In the genomic region with DNA sequence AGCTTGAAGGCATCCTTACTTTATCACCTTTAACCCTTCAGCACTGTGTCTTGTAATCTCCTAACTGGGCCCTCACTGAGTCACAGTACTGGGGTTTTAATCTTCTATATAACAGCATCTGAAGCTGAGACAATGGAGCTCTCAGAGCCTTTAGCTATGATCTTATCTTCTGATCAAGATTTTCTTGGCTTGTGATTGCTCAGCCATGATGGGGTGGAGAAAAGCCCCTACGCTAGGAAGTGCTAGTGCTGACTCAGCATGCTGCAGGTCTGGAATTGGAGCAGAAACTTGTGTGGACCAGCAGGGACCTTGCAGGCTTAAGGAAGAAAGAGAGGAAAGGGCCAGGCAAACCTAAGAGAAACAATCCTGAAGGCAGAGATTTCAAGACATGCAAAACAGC, we compare ENCODE assay signal across 10 cellular contexts.
DNase-seq lines count a peak whose midpoint lies in the region; ATAC-seq, FAIRE-seq and TF ChIP-seq lines count a peak whose summit lies in the region.
"Had no signal": no experiment of that assay in that cellular context is flagged by ENCODE, and none has a peak within 500 bp of the region (broad histone marks: within the 10 kb centered on the region; RNA-seq: fewer than 3 reads in every experiment).

No MANE protein-coding gene starts in this region.

- in situ Hi-C loops in HepG2 (cut with HindIII; ENCODE audit: extremely low pct_ligation_motif_present, low pct_unique_long_range_greater_than_20kb) = no loop called here

- H2AFZ ChIP-seq in HepG2 (ENCODE audit: low read length) = no peak overlapping the region

- intact Hi-C loops in HepG2 (cut with micrococcal nuclease; ENCODE audit: unreplicated experiment) = no loop called here
- intact Hi-C loops in right lobe of liver (cut with DNase I) = no loop called here

- TF ChIP-seq EP300 in HepG2 (IDR thresholded peaks at IDR 0.05; ENCODE audit: low read depth in 2 of 2, low read length in 2 of 2) (no peak), HepG2 (CRISPR knock-in tag; IDR thresholded peaks at IDR 0.05; ENCODE audit: borderline replicate concordance) (no peak), suprapubic skin (IDR thresholded peaks at IDR 0.05) (no peak)

- no peaks in the 10 kb centered on the region; a peak in 1 of 5 replicates for H3K27me3 ChIP-seq in HepG2 (ENCODE audit: control insufficient read depth in 1 of 2, insufficient read depth in 2 of 2, low read length in 2 of 2)
- no peaks in the 10 kb centered on the region for H3K27me3 ChIP-seq in right lobe of liver
- H3K27me3 ChIP-seq in suprapubic skin = no peaks in the 10 kb centered on the region
- H3K27me3 ChIP-seq: uterus had no signal

- H4K20me1 ChIP-seq in HepG2 (ENCODE audit: insufficient read depth, low read length) = no peaks in the 10 kb centered on the region

- H3K36me3 ChIP-seq in HepG2 (replicated peaks in 1 of 2; ENCODE audit: control insufficient read depth in 1 of 2, insufficient read depth in 2 of 2, low read length in 2 of 2) (no peaks in the 10 kb centered on the region), right lobe of liver (no peaks in the 10 kb centered on the region), suprapubic skin (no peaks in the 10 kb centered on the region)
- H3K36me3 ChIP-seq: uterus had no signal

- no peaks in the 10 kb centered on the region for H3K79me2 ChIP-seq in HepG2 (ENCODE audit: insufficient read depth, low read length)

- no peak for DNase-seq in HepG2 (ENCODE audit: low spot score)
- DNase-seq in right lobe of liver = no peak
- peak; percentile 22 for DNase-seq in T1000 (lab: John Stamatoyannopoulos, UW)
- peak; percentile 32 for DNase-seq in iPS-NIHi7 (ENCODE audit: extremely low spot score)
- no peak for DNase-seq in suprapubic skin (ENCODE audit: low spot score in 2 of 2)
- DNase-seq in RKO (ENCODE audit: low spot score) = no peak
- DNase-seq: uterus had no signal

- TF ChIP-seq RAD21 in HepG2 (CRISPR knock-in tag; IDR thresholded peaks at IDR 0.05) = no peak

- TF ChIP-seq CTCF in HepG2 (CRISPR knock-in tag; IDR thresholded peaks at IDR 0.05) = no peak
- no peak for TF ChIP-seq CTCF in right lobe of liver (IDR thresholded peaks at IDR 0.05)
- TF ChIP-seq CTCF in suprapubic skin (IDR thresholded peaks at IDR 0.05) = no peak

- H3K9me3 ChIP-seq in HepG2 (ENCODE audit: low read length) (no peaks in the 10 kb centered on the region), right lobe of liver (no peaks in the 10 kb centered on the region), suprapubic skin (no peaks in the 10 kb centered on the region)
- H3K9me3 ChIP-seq: uterus had no signal

- H3K27ac ChIP-seq in HepG2 (ENCODE audit: extremely low read length, insufficient read depth, low read length) = no peak overlapping the region
- no peak overlapping the region for H3K27ac ChIP-seq in right lobe of liver
- peak overlapping the region; percentile 77 for H3K27ac ChIP-seq in suprapubic skin

- TF ChIP-seq POLR2A in HepG2 (IDR thresholded peaks at IDR 0.05; ENCODE audit: insufficient read depth in 1 of 2, low read depth in 2 of 2, low read length in 2 of 2) (no peak), right lobe of liver (IDR thresholded peaks at IDR 0.05) (no peak), suprapubic skin (IDR thresholded peaks at IDR 0.05) (no peak)

- POLR2A ChIA-PET in HepG2 (lab: Yijun Ruan, JAX) = no interaction called here

- FAIRE-seq in HepG2 (lab: Jason Lieb, UNC) = no peak
- FAIRE-seq: TTC549 had no signal

- CTCF ChIA-PET in HepG2 (lab: Yijun Ruan, JAX; ENCODE audit: low intra/inter-chr PET ratio, low total read pairs) = no interaction called here

- no peak overlapping the region for H3K4me2 ChIP-seq in HepG2 (ENCODE audit: low read depth, low read length)

- H3K4me1 ChIP-seq in HepG2 (ENCODE audit: insufficient read depth, low read length) = peaks cover 39% of the 10 kb centered on the region
- H3K4me1 ChIP-seq in right lobe of liver = peaks cover 0 to 34% (median 3%) of the 10 kb centered on the region in 4 donors
- peaks cover 42% of the 10 kb centered on the region for H3K4me1 ChIP-seq in suprapubic skin

- WGBS in HepG2 (ENCODE audit: low lambda C conversion rate) = 45% methylated on average over 1 of the region's 1 CpG
- WGBS in right lobe of liver (ENCODE audit: insufficient coverage, low coverage, low lambda C conversion rate, missing lambda C conversion rate) = 78% methylated on average over 1 of the region's 1 CpG
- 63% methylated on average over 1 of the region's 1 CpG for WGBS in suprapubic skin

- ATAC-seq in HepG2 (no peak), right lobe of liver (no peak), HG02970 (IDR thresholded peaks at IDR 0.05; ENCODE audit: low FRiP score, unreplicated experiment) (no peak), GM21737 (IDR thresholded peaks at IDR 0.05; ENCODE audit: unreplicated experiment) (no peak)

- no TSS peak for BruUV-seq in HepG2 (replicated peaks; lab: Mats Ljungman, UMichigan)

- H3K4me3 ChIP-seq in HepG2 (replicated peaks in 1 of 3; ENCODE audit: insufficient read depth in 1 of 3, low read depth in 2 of 3, low read length in 3 of 3) (no peak overlapping the region), right lobe of liver (no peak overlapping the region), suprapubic skin (no peak overlapping the region)
- H3K4me3 ChIP-seq: uterus had no signal

- H3K9ac ChIP-seq in HepG2 (ENCODE audit: insufficient read depth, low read depth, low read length) = no peak overlapping the region

TF ChIP-seq in HepG2, 621 proteins besides CTCF, POLR2A, EP300 and RAD21:
- peak; percentile 95 for TF ChIP-seq MAFF (IDR thresholded peaks at IDR 0.05; ENCODE audit: low read depth, low read length)
- peak; percentile 95 to 97 for TF ChIP-seq MAFK (conservative IDR thresholded peaks at IDR 0.05 in 1 of 2, IDR thresholded peaks at IDR 0.05 in 1 of 2; ENCODE audit: low read length in 2 of 2)
- no peak for TF ChIP-seq MED13 (CRISPR knock-in tag; IDR thresholded peaks at IDR 0.05)

Comparison
In these comparisons a context has a peak if more than half of its experiments do, and no peak if none do; other contexts are left out.
1. DNase-seq: peak in T1000 (single experiment) and iPS-NIHi7 (single experiment); none in HepG2 (single experiment), right lobe of liver (0 of 3), suprapubic skin (0 of 2) and RKO (single experiment).